In the genomic region with DNA sequence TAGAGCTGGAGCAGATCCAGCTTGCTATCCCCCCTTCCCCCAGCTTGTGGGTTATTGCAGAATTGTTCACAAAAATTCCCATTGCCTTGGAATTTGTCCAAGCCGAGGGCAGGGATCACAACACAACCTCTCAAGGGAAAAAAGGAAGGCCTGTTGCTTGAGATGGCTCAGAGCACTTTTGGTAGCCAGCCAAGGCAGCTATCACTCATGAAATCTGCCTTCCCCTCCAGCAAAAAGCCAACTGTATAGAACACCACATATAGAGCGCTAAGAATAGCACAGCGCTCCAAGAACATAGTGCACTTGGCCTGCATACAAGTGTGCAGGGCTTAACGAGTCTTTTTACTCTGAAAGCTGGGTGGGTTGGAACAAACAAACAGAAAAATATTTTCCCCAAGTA, we compare ENCODE assay signal across 9 cellular contexts. TPM values are rescaled to one million over a fixed set of nuclear protein-coding genes. Genes with fewer than 3 reads are reported as not detected.
DNase-seq lines count a peak whose midpoint lies in the region; TF ChIP-seq lines count a peak whose summit lies in the region.
"Had no signal": no experiment of that assay in that cellular context is flagged by ENCODE, and none has a peak within 500 bp of the region (broad histone marks: within the 10 kb centered on the region; RNA-seq: fewer than 3 reads in every experiment).

No MANE protein-coding gene starts in this region.

- POLR2A ChIA-PET in RWPE1 (lab: Yijun Ruan, JAX; ENCODE audit: low non-redundant PET): no interaction called here

- H3K27me3 ChIP-seq in subcutaneous abdominal adipose tissue (ENCODE audit: control insufficient read depth in 5 of 5, insufficient read depth in 4 of 5, low read length in 5 of 5): no peaks in the 10 kb centered on the region

- DNase-seq in Jurkat, Clone E6-1 (ENCODE audit: low read depth, low spot score): peak; percentile 74
- DNase-seq in RWPE1 (ENCODE audit: low spot score): no peak
- DNase-seq in foreskin melanocyte: peak; percentile 99
- no peak for DNase-seq in NK-92 treated with Interleukin-12 subunit alpha and Interleukin-12 subunit beta, amount 100 ng/mL, for 24 hours (lab: John Stamatoyannopoulos, UW)
- DNase-seq in A172 (ENCODE audit: low spot score): no peak
- DNase-seq in stimulated activated CD4-positive, alpha-beta T cell treated with anti-CD3 and anti-CD28 coated beads, Interleukin-4, amount 100 ng/mL, for 1 hour: no peak
- DNase-seq: activated CD4-positive, alpha-beta memory T cell treated with anti-CD3 and anti-CD28 coated beads for 36 hours had no signal

- CTCF ChIA-PET in RWPE1 (lab: Yijun Ruan, JAX): interaction anchor here (0.6 kb wide), 1 partner anchor 307 kb away, joined by 3 read pairs; no protein-coding TSS in a partner anchor

- no peak for TF ChIP-seq CTCF in RWPE1 (conservative IDR thresholded peaks at IDR 0.05; ENCODE audit: low read depth)

- H3K27ac ChIP-seq in RWPE1 (peak overlapping the region; percentile 94), subcutaneous abdominal adipose tissue (ENCODE audit: low read depth, low read length) (peak overlapping the region; percentile 51)

- peaks cover 30 to 59% (median 54%) of the 10 kb centered on the region in 5 donors for H3K4me1 ChIP-seq in subcutaneous abdominal adipose tissue (ENCODE audit: control insufficient read depth in 5 of 5, insufficient read depth in 5 of 5, low read length in 5 of 5)

- no peaks in the 10 kb centered on the region for H3K36me3 ChIP-seq in subcutaneous abdominal adipose tissue (ENCODE audit: control insufficient read depth in 5 of 5, insufficient read depth in 5 of 5, low read length in 5 of 5)

- H3K9me3 ChIP-seq in subcutaneous abdominal adipose tissue (ENCODE audit: control insufficient read depth in 5 of 5, low read length in 5 of 5): no peaks in the 10 kb centered on the region

- H3K9ac ChIP-seq in subcutaneous abdominal adipose tissue (ENCODE audit: low read length in 5 of 5): no peak overlapping the region

- H3K4me3 ChIP-seq in Jurkat, Clone E6-1 (ENCODE audit: low read length): no peak overlapping the region; the same call in 1 of the 2 replicates
- peak overlapping the region in 1 of 5 donors; percentile 12 for H3K4me3 ChIP-seq in subcutaneous abdominal adipose tissue (ENCODE audit: low read depth in 1 of 5, low read length in 5 of 5)

RNA-seq across cellular contexts. Expression of gene FAM83F, which starts 46.2 kb away (rescaled TPM):
- 5.9 TPM for polyA plus RNA-seq in Jurkat, Clone E6-1 (2012; ENCODE audit: insufficient read depth, insufficient read length)
- total RNA-seq in A172 (2014; rRNA removed; shearing (Covaris generic)): not detected in 2 replicates
- polyA plus RNA-seq: IgD-negative memory B cell had no signal

Comparison
In these comparisons a context has a peak if more than half of its experiments do, and no peak if none do; other contexts are left out.
1. DNase-seq: peak in Jurkat, Clone E6-1 (single experiment) and foreskin melanocyte (single experiment); none in RWPE1 (single experiment), NK-92 treated with Interleukin-12 subunit alpha and Interleukin-12 subunit beta, amount 100 ng/mL, for 24 hours (single experiment), A172 (single experiment) and stimulated activated CD4-positive, alpha-beta T cell treated with anti-CD3 and anti-CD28 coated beads, Interleukin-4, amount 100 ng/mL, for 1 hour (single experiment).